In genomic region chr11:134346101-134346975, GRCh38 we compare ENCODE assay signal across 23 cellular contexts. TPM values are rescaled to one million over a fixed set of nuclear protein-coding genes. Genes with fewer than 3 reads are reported as not detected.
DNase-seq lines count a peak whose midpoint lies in the region; ATAC-seq, FAIRE-seq and TF ChIP-seq lines count a peak whose summit lies in the region.
"Had no signal": no experiment of that assay in that cellular context is flagged by ENCODE, and none has a peak within 500 bp of the region (broad histone marks: within the 10 kb centered on the region; RNA-seq: fewer than 3 reads in every experiment).

No MANE protein-coding gene starts in this region.

- no peak overlapping the region; a peak in 1 of 7 replicates for H3K9ac ChIP-seq in H1 (replicated peaks in 1 of 4; ENCODE audit: extremely low read depth in 1 of 4, low read depth in 3 of 4, low read length in 3 of 4)

- no peaks in the 10 kb centered on the region for H3K23me2 ChIP-seq in H1 (ENCODE audit: low read depth, low read length)

- no peak overlapping the region for H3K23ac ChIP-seq in H1 (ENCODE audit: insufficient read length)

- H3K14ac ChIP-seq in H1 (ENCODE audit: insufficient read length) = no peak overlapping the region

- H3K9me3 ChIP-seq in H1 (ENCODE audit: insufficient read depth in 2 of 2, low read depth in 1 of 2, low read length in 1 of 2) = no peaks in the 10 kb centered on the region
- H3K9me3 ChIP-seq: right lobe of liver had no signal

- H3K27ac ChIP-seq in H1 (ENCODE audit: low read depth, low read length) = no peak overlapping the region
- H3K27ac ChIP-seq: C4-2B, hepatocyte, right lobe of liver had no signal

- TF ChIP-seq RAD21 in H1 (IDR thresholded peaks at IDR 0.05 in 1 of 2, conservative IDR thresholded peaks at IDR 0.05 in 1 of 2; ENCODE audit: low read depth in 2 of 2, low read length in 2 of 2) = no peak

- TF ChIP-seq EP300 in H1 (IDR thresholded peaks at IDR 0.05; ENCODE audit: borderline replicate concordance in 1 of 2, low read depth in 2 of 2, low read length in 2 of 2) = no peak

- no peak for TF ChIP-seq POLR2A in H1 (IDR thresholded peaks at IDR 0.05; ENCODE audit: control extremely low read depth in 1 of 2, low read depth in 2 of 2, low read length in 2 of 2)

- no peak for FAIRE-seq in H1 (lab: Jason Lieb, UNC)
- FAIRE-seq: endothelial cell of umbilical vein, islet of Langerhans, TTC549 had no signal

- no peaks in the 10 kb centered on the region for H3K79me1 ChIP-seq in H1 (ENCODE audit: low read depth, low read length)

- peaks cover 36% of the 10 kb centered on the region for H3K4me1 Mint-ChIP-seq in stimulated activated effector memory CD8-positive, alpha-beta T cell treated with anti-CD3 and anti-CD28 coated beads, Interleukin-12 subunit alpha, Interleukin-12 subunit beta, amount 100 ng/mL, for 72 hours

- CTCF ChIA-PET in H1 (lab: Charles Lee; ENCODE audit: partially characterized antibody) = interaction anchor here (0.6 to 2.7 kb wide), 4 partner anchors 11 to 231 kb away, joined by 3 to 8 read pairs (median 4); no protein-coding TSS in a partner anchor

- H3K4me1 ChIP-seq in H1 (replicated peaks in 1 of 4; ENCODE audit: control insufficient read depth in 3 of 4, insufficient read depth in 4 of 4, low read length in 3 of 4) = peaks cover 0 to 3% (median 1%) of the 10 kb centered on the region in 4 experiments; a peak in 3 of 7 replicates
- H3K4me1 ChIP-seq: right lobe of liver had no signal

- no peak overlapping the region for H3K56ac ChIP-seq in H1 (replicated peaks; ENCODE audit: insufficient read length, low read depth, low read length)

- H2BK20ac ChIP-seq in H1 (ENCODE audit: low read length) = no peak overlapping the region

- no peak overlapping the region for H3K4ac ChIP-seq in H1 (replicated peaks; ENCODE audit: insufficient read length, low read depth, low read length)

- ATAC-seq in stimulated activated effector memory CD8-positive, alpha-beta T cell treated with anti-CD3 and anti-CD28 coated beads, Interleukin-12 subunit alpha, Interleukin-12 subunit beta, amount 100 ng/mL, for 72 hours = no peak
- ATAC-seq in SK-N-SH treated with all-trans-retinoic acid at 6 μM for 48 hours (no peak), GM21528 (IDR thresholded peaks at IDR 0.05; ENCODE audit: low FRiP score, unreplicated experiment) (no peak)
- ATAC-seq: right lobe of liver had no signal

- no peak overlapping the region for H4K5ac ChIP-seq in H1 (ENCODE audit: insufficient read length, low read depth, low read length)

- no peaks in the 10 kb centered on the region for H3K9me3 Mint-ChIP-seq in stimulated activated effector memory CD8-positive, alpha-beta T cell treated with anti-CD3 and anti-CD28 coated beads, Interleukin-12 subunit alpha, Interleukin-12 subunit beta, amount 100 ng/mL, for 72 hours

- WGBS in H1 (ENCODE audit: extremely low coverage in 1 of 2, insufficient coverage in 1 of 2, insufficient read length in 1 of 2, insufficient replicate concordance in 2 of 2, low coverage in 1 of 2, low lambda C conversion rate in 2 of 2, missing lambda C conversion rate in 1 of 2), 2 experiments = 90% methylated on average over 22 of the region's 22 CpGs; no CpG with 5 or more reads in 1 of the 2 experiments

- no peak overlapping the region for H2AK5ac ChIP-seq in H1 (ENCODE audit: low read depth, low read length)

- no peaks in the 10 kb centered on the region for H3K36me3 Mint-ChIP-seq in stimulated activated effector memory CD8-positive, alpha-beta T cell treated with anti-CD3 and anti-CD28 coated beads, Interleukin-12 subunit alpha, Interleukin-12 subunit beta, amount 100 ng/mL, for 72 hours

- H2BK15ac ChIP-seq in H1 (ENCODE audit: low read length) = no peak overlapping the region

- no peaks in the 10 kb centered on the region for H3K36me3 ChIP-seq in H1 (ENCODE audit: control insufficient read depth in 2 of 4, insufficient read depth in 4 of 4, low read length in 3 of 4)
- H3K36me3 ChIP-seq: right lobe of liver had no signal

- H3K79me2 ChIP-seq in H1 (ENCODE audit: control insufficient read depth in 1 of 2, insufficient read depth in 2 of 2, low read length in 2 of 2) = no peaks in the 10 kb centered on the region
- H3K79me2 ChIP-seq: hepatocyte had no signal

- no peak overlapping the region for H4K8ac ChIP-seq in H1 (ENCODE audit: extremely low read depth, insufficient read depth, low read length)

- H3K4me3 Mint-ChIP-seq in stimulated activated effector memory CD8-positive, alpha-beta T cell treated with anti-CD3 and anti-CD28 coated beads, Interleukin-12 subunit alpha, Interleukin-12 subunit beta, amount 100 ng/mL, for 72 hours = no peak overlapping the region

- H2BK12ac ChIP-seq in H1 (ENCODE audit: low read depth, low read length) = no peak overlapping the region

- no peak overlapping the region for H2AFZ ChIP-seq in H1 (ENCODE audit: low read length)
- H2AFZ ChIP-seq: hepatocyte had no signal

- TF ChIP-seq CTCF in H1 (IDR thresholded peaks at IDR 0.05; ENCODE audit: control extremely low read depth in 1 of 3, insufficient read depth in 1 of 3, low read depth in 1 of 3, low read length in 3 of 3) = no peak

- POLR2A ChIA-PET in H1 (lab: Charles Lee; ENCODE audit: partially characterized antibody) = interaction anchor here (1.1 kb wide), 1 partner anchor 12 kb away, joined by 3 read pairs; no protein-coding TSS in a partner anchor

- no peak overlapping the region for H2BK5ac ChIP-seq in H1 (ENCODE audit: low read depth, low read length)

- H2BK120ac ChIP-seq in H1 (replicated peaks; ENCODE audit: low read depth, low read length) = no peak overlapping the region

- no peaks in the 10 kb centered on the region for H4K20me1 ChIP-seq in H1 (replicated peaks in 1 of 2; ENCODE audit: control insufficient read depth in 1 of 2, insufficient read depth in 2 of 2, low read length in 2 of 2)

- H3K4me3 ChIP-seq in H1 (ENCODE audit: extremely low read depth in 1 of 4, insufficient read depth in 2 of 4, low read depth in 3 of 4, low read length in 4 of 4) = no peak overlapping the region
- H3K4me3 ChIP-seq: hepatocyte, lung, right lobe of liver had no signal

- peak overlapping the region; percentile 39 for H4K91ac ChIP-seq in H1 (replicated peaks; ENCODE audit: insufficient read length, low read length)

- H3K27ac Mint-ChIP-seq in stimulated activated effector memory CD8-positive, alpha-beta T cell treated with anti-CD3 and anti-CD28 coated beads, Interleukin-12 subunit alpha, Interleukin-12 subunit beta, amount 100 ng/mL, for 72 hours = peak overlapping the region; percentile 34

- H3K18ac ChIP-seq in H1 (ENCODE audit: extremely low read depth, low read length) = no peak overlapping the region

- no peak overlapping the region for H3K4me2 ChIP-seq in H1 (ENCODE audit: insufficient read depth in 1 of 2, low read depth in 2 of 2, low read length in 2 of 2)
- H3K4me2 ChIP-seq: hepatocyte had no signal

- DNase-seq in NCI-H82 (lab: John Stamatoyannopoulos, UW) = peak; percentile 28
- no peak for DNase-seq in NCI-H82 treated with DMSO at 0.1 percent for 48 hours (lab: John Stamatoyannopoulos, UW; ENCODE audit: unreplicated experiment)
- DNase-seq in Daoy (ENCODE audit: low read depth) = peak; percentile 18
- DNase-seq in H1 (ENCODE audit: low read depth in 1 of 2, low spot score in 2 of 2) = peak in 1 of 2 experiments; percentile 35
- no peak for DNase-seq in stimulated activated effector memory CD8-positive, alpha-beta T cell treated with anti-CD3 and anti-CD28 coated beads, Interleukin-12 subunit alpha, Interleukin-12 subunit beta, amount 100 ng/mL, for 72 hours (ENCODE audit: low spot score in 2 of 2)
- no peak for DNase-seq in T-helper 2 cell
- DNase-seq: activated effector memory CD4-positive, alpha-beta T cell treated with Interleukin-2 at 50 U/mL for 16 hours; cortex of kidney; GF-D8; MM.1S; NCI-H510A treated with DMSO at 0.1 percent for 48 hours; nucleus accumbens; right lobe of liver; stimulated activated CD4-positive, alpha-beta T cell treated with anti-CD3 and anti-CD28 coated beads, Interleukin-15, amount 100 ng/mL, for 24 hours had no signal

- no peaks in the 10 kb centered on the region; a peak in 1 of 7 replicates for H3K27me3 ChIP-seq in H1 (replicated peaks in 1 of 4; ENCODE audit: control insufficient read depth in 3 of 4, extremely low read depth in 1 of 4, insufficient read depth in 3 of 4, low read length in 3 of 4)
- H3K27me3 ChIP-seq: hepatocyte, right lobe of liver had no signal

TF ChIP-seq in H1, 55 proteins besides CTCF, POLR2A, EP300 and RAD21:
- TF ChIP-seq KDM1A (IDR thresholded peaks at IDR 0.05; ENCODE audit: borderline replicate concordance, low read length) (no peak), SP1 (IDR thresholded peaks at IDR 0.05; ENCODE audit: low read depth, low read length) (no peak), CBX8 (IDR thresholded peaks at IDR 0.05; ENCODE audit: borderline replicate concordance, low read depth, low read length) (no peak)

TF ChIP-seq in SK-N-SH treated with all-trans-retinoic acid at 6 μM for 48 hours, 23 proteins besides CTCF, POLR2A, EP300 and RAD21 (continues in another document):
- TF ChIP-seq SNAI2 (CRISPR knock-in tag; IDR thresholded peaks at IDR 0.05) (no peak), PATZ1 (CRISPR knock-in tag; IDR thresholded peaks at IDR 0.05; ENCODE audit: borderline replicate concordance) (no peak), ZNF70 (CRISPR knock-in tag; IDR thresholded peaks at IDR 0.05) (no peak), PPARA (CRISPR knock-in tag; IDR thresholded peaks at IDR 0.05; ENCODE audit: borderline replicate concordance) (no peak)

RNA-seq across cellular contexts. Expression of gene GLB1L2, which starts 14.6 kb away (rescaled TPM):
- 12.6 and 13.4 TPM in 2 replicates for total RNA-seq in Daoy (2014; rRNA removed; shearing (Covaris generic))
- total RNA-seq in H1 (2021; fragmentation: NEBNext Ultra II Directional; extraction: Animal tissue kit (Norgen Biotek cat#: 25700)) = 7.9 and 8.0 TPM in 2 replicates
- polyA plus RNA-seq in H1 (2011; rRNA removed) = 4.4 and 5.7 TPM in 2 replicates
- polyA plus RNA-seq in H1 (2011; cell fraction: cytosol; rRNA removed) = 6.2 TPM
- polyA plus RNA-seq in H1 (2011; cell fraction: nucleus; rRNA removed) = 17.5 TPM
- polyA plus RNA-seq in H1 (2012, experiment 1 of 2) = 4.7 to 8.2 TPM (median 6.0 TPM) in 4 replicates
- polyA plus RNA-seq in H1 (2012, experiment 2 of 2) = 5.8 TPM
- 9.0 TPM for polyA plus RNA-seq in H1 (2013, experiment 1 of 2)
- 9.1 TPM for polyA plus RNA-seq in H1 (2013, experiment 2 of 2)
- 5.7 and 6.8 TPM in 2 replicates for polyA minus RNA-seq in H1 (2011; rRNA and poly(A)+ RNA removed)
- polyA minus RNA-seq in H1 (2011; cell fraction: cytosol; rRNA and poly(A)+ RNA removed) = 2.8 TPM
- 3.1 TPM for polyA minus RNA-seq in H1 (2011; cell fraction: nucleus; rRNA and poly(A)+ RNA removed)
- total RNA-seq: fibroblast of villous mesenchyme had no signal

Comparison
In these comparisons a context has a peak if more than half of its experiments do, and no peak if none do; other contexts are left out.
1. DNase-seq: peak in NCI-H82 (single experiment) and Daoy (single experiment); none in NCI-H82 treated with DMSO at 0.1 percent for 48 hours (single experiment), stimulated activated effector memory CD8-positive, alpha-beta T cell treated with anti-CD3 and anti-CD28 coated beads, Interleukin-12 subunit alpha, Interleukin-12 subunit beta, amount 100 ng/mL, for 72 hours (0 of 2) and T-helper 2 cell (0 of 5).